ENCODE assay signal across 11 cellular contexts in genomic region chr21:30072496-30072895, GRCh38.
DNase-seq lines count a peak whose midpoint lies in the region; ATAC-seq, FAIRE-seq and TF ChIP-seq lines count a peak whose summit lies in the region.
"Had no signal": no experiment of that assay in that cellular context is flagged by ENCODE, and none has a peak within 500 bp of the region (broad histone marks: within the 10 kb centered on the region; RNA-seq: fewer than 3 reads in every experiment).

No MANE protein-coding gene starts in this region.

- H3K27me3 Mint-ChIP-seq in astrocyte (ENCODE audit: low read depth, unreplicated experiment) = no peaks in the 10 kb centered on the region

- H3K4me2 ChIP-seq in astrocyte (ENCODE audit: low read length) = no peak overlapping the region

- no peak overlapping the region for H3K9ac ChIP-seq in astrocyte (ENCODE audit: low read length)

- H3K4me1 Mint-ChIP-seq in astrocyte (ENCODE audit: low read depth, unreplicated experiment) = no peaks in the 10 kb centered on the region
- H3K4me1 Mint-ChIP-seq: immature natural killer cell had no signal

- DNase-seq in COLO829 (ENCODE audit: low spot score) (peak; percentile 30), astrocyte (ENCODE audit: low read depth) (no peak), kidney epithelial cell (ENCODE audit: low read depth) (peak; percentile 5), gastrocnemius medialis (no peak), COLO668 (lab: John Stamatoyannopoulos, UW; ENCODE audit: unreplicated experiment) (no peak), EL (no peak)
- DNase-seq: HFFc6, immature natural killer cell, NCI-H526 treated with DMSO at 0.1 percent for 48 hours had no signal

- H3K36me3 ChIP-seq in astrocyte (ENCODE audit: insufficient read depth, low read length) (no peaks in the 10 kb centered on the region), kidney epithelial cell (ENCODE audit: control insufficient read depth, insufficient read depth, low read length) (no peaks in the 10 kb centered on the region), gastrocnemius medialis (no peaks in the 10 kb centered on the region)

- H4K20me1 ChIP-seq in astrocyte (ENCODE audit: insufficient read depth, low read length) = no peaks in the 10 kb centered on the region

- no peak overlapping the region for H3K4me3 Mint-ChIP-seq in astrocyte (ENCODE audit: unreplicated experiment)
- H3K4me3 Mint-ChIP-seq: HFFc6, immature natural killer cell had no signal

- no peaks in the 10 kb centered on the region for H3K36me3 Mint-ChIP-seq in astrocyte (ENCODE audit: low read depth, unreplicated experiment)
- H3K36me3 Mint-ChIP-seq: immature natural killer cell had no signal

- H3K4me3 ChIP-seq in astrocyte (ENCODE audit: insufficient read depth, low read depth, low read length) (no peak overlapping the region), kidney epithelial cell (ENCODE audit: low read depth, low read length) (no peak overlapping the region), gastrocnemius medialis (no peak overlapping the region)

- TF ChIP-seq POLR2A in gastrocnemius medialis (IDR thresholded peaks at IDR 0.05) = no peak

- H3K4me1 ChIP-seq in astrocyte (ENCODE audit: insufficient read depth, low read length) (no peaks in the 10 kb centered on the region), gastrocnemius medialis (no peaks in the 10 kb centered on the region)

- FAIRE-seq in astrocyte (lab: Jason Lieb, UNC) = no peak

- no peaks in the 10 kb centered on the region for H3K79me2 ChIP-seq in astrocyte (ENCODE audit: insufficient read depth, low read length)

- H3K9me3 Mint-ChIP-seq in astrocyte (ENCODE audit: unreplicated experiment) = peaks cover 3% of the 10 kb centered on the region

- H3K9me3 ChIP-seq in astrocyte (ENCODE audit: insufficient read depth, low read depth, low read length) (peaks cover 3% of the 10 kb centered on the region), gastrocnemius medialis (no peaks in the 10 kb centered on the region)

- in situ Hi-C loops in gastrocnemius medialis (cut with MboI; ENCODE audit: low sequenced_read_pairs in 4 of 4) = loop anchor here in 1 of 4 donors (25.0 kb wide), 1 partner anchor 1015 kb away; no protein-coding TSS in a partner anchor

- H3K27ac ChIP-seq in astrocyte (ENCODE audit: low read depth, low read length) (no peak overlapping the region), gastrocnemius medialis (no peak overlapping the region)

- no peak for ATAC-seq in gastrocnemius medialis
- ATAC-seq in HG02610 (IDR thresholded peaks at IDR 0.05; ENCODE audit: unreplicated experiment) = no peak

- H3K27me3 ChIP-seq in astrocyte (ENCODE audit: insufficient read depth, low read length) (no peaks in the 10 kb centered on the region), kidney epithelial cell (ENCODE audit: control insufficient read depth, insufficient read depth, low read length) (no peaks in the 10 kb centered on the region), gastrocnemius medialis (no peaks in the 10 kb centered on the region)

- H3K27ac Mint-ChIP-seq in astrocyte (ENCODE audit: unreplicated experiment) = no peak overlapping the region
- H3K27ac Mint-ChIP-seq: HFFc6, immature natural killer cell had no signal

- H2AFZ ChIP-seq in astrocyte (ENCODE audit: low read depth, low read length) = no peak overlapping the region

- TF ChIP-seq CTCF in LNCAP (IDR thresholded peaks at IDR 0.05) = peak; percentile 66
- peak; percentile 14 for TF ChIP-seq CTCF in astrocyte (IDR thresholded peaks at IDR 0.05; ENCODE audit: insufficient read depth, low read depth, low read length)
- TF ChIP-seq CTCF in kidney epithelial cell (IDR thresholded peaks at IDR 0.05; ENCODE audit: insufficient read depth, low read length, poor library complexity, severe bottlenecking) = peak; percentile 43
- no peak for TF ChIP-seq CTCF in gastrocnemius medialis (IDR thresholded peaks at IDR 0.05 in 4 of 5, conservative IDR thresholded peaks at IDR 0.05 in 1 of 5)

- intact Hi-C loops in gastrocnemius medialis (cut with DNase I; ENCODE audit: low total_unique reads) = no loop called here

Comparison
In these comparisons a context has a peak if more than half of its experiments do, and no peak if none do; other contexts are left out.
1. DNase-seq: peak in COLO829 (single experiment) and kidney epithelial cell (single experiment); none in astrocyte (single experiment), gastrocnemius medialis (0 of 2), COLO668 (single experiment) and EL (single experiment).
2. CTCF ChIP-seq: peak in LNCAP (single experiment), astrocyte (single experiment) and kidney epithelial cell (single experiment); none in gastrocnemius medialis (0 of 5).